ENCODE assay signal across 9 cellular contexts in the genomic region with DNA sequence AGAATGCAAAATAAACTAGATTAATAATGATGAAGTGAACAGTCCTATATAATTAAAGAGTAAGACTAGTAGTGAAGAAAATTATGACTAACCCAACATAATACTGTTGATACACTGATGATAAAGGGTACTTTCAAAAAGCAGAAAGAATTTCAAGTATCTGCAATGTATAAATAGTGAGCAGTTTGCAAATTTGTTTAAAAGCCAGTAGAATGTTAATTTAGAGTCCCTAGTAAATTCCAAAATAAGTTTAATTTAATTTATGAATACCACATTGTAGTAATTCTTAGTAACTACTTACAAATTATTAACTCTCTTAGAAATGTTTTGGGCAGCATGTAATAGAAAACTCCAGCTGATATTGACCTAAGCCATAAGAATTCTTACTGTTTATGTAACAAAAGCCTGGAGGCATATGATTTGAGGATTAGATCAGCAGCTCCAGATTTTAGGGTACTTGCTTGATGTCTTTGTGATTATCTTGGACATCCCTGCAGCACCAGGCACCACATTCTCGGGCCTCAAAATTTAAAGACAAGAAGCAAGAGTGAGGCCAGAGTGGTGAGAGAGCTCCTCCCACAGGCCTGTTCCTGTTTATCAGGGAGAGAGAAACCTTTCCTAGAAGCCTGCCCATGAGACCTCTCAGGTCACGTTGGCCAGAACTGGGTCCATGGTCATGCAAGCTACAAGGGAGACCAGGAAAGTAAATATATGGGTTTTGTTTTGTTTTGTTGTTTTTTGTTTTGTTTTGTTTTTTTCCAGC.
DNase-seq lines count a peak whose midpoint lies in the region; ATAC-seq, FAIRE-seq and TF ChIP-seq lines count a peak whose summit lies in the region.
"Had no signal": no experiment of that assay in that cellular context is flagged by ENCODE, and none has a peak within 500 bp of the region (broad histone marks: within the 10 kb centered on the region; RNA-seq: fewer than 3 reads in every experiment).

No MANE protein-coding gene starts in this region.

- FAIRE-seq in small intestine (lab: Jason Lieb, UNC), result no peak

- peaks cover 13% of the 10 kb centered on the region for H3K27me3 Mint-ChIP-seq in activated T-helper 1 cell treated with anti-CD3 and anti-CD28 coated beads, Interleukin-12 subunit alpha, Interleukin-12 subunit beta, Interleukin-2, Interleukin-4 antibody, amounts not matched to agents 30 ng/mL and 10 ng/mL and 1 ng/mL, durations not matched to agents 14 hours and 24 hours and 36 hours (ENCODE audit: insufficient read depth)

- peak; percentile 75 for ATAC-seq in GM21529 (IDR thresholded peaks at IDR 0.05; ENCODE audit: unreplicated experiment)
- peak; percentile 64 for ATAC-seq in PC-3

- H3K9me3 ChIP-seq in Karpas-422 (ENCODE audit: low read length) (no peaks in the 10 kb centered on the region), PC-3 (ENCODE audit: low read length) (no peaks in the 10 kb centered on the region), small intestine (ENCODE audit: control insufficient read depth, low read depth) (no peaks in the 10 kb centered on the region)

- CTCF ChIA-PET in PC-3 (lab: Charles Lee), result interaction anchor here (0.6 kb wide), 1 partner anchor 1235 kb away, joined by 3 read pairs; no protein-coding TSS in a partner anchor

- WGBS in small intestine, 3 donors, result 9 to 18% (median 18%) methylated on average over 2 of the region's 2 CpGs

- H3K4me2 ChIP-seq in Karpas-422 (ENCODE audit: low read depth, low read length, poor library complexity, severe bottlenecking) (no peak overlapping the region), PC-3 (ENCODE audit: low read length) (no peak overlapping the region)

- intact Hi-C loops in PC-3 (cut with micrococcal nuclease), result loop anchor here (5.0 kb wide), 1 partner anchor 647 kb away; no protein-coding TSS in a partner anchor
- intact Hi-C loops in activated T-helper 1 cell treated with anti-CD3 and anti-CD28 coated beads, Interleukin-12 subunit alpha, Interleukin-12 subunit beta, Interleukin-2, Interleukin-4 antibody, amounts not matched to agents 30 ng/mL and 10 ng/mL and 1 ng/mL, durations not matched to agents 14 hours and 24 hours and 36 hours (cut with micrococcal nuclease), result no loop called here

- H3K9me2 ChIP-seq in Karpas-422 (replicated peaks; ENCODE audit: insufficient read depth, low read length) (no peaks in the 10 kb centered on the region), PC-3 (replicated peaks; ENCODE audit: low read length) (no peaks in the 10 kb centered on the region)

- no peak overlapping the region for H3K27ac Mint-ChIP-seq in activated T-helper 1 cell treated with anti-CD3 and anti-CD28 coated beads, Interleukin-12 subunit alpha, Interleukin-12 subunit beta, Interleukin-2, Interleukin-4 antibody, amounts not matched to agents 30 ng/mL and 10 ng/mL and 1 ng/mL, durations not matched to agents 14 hours and 24 hours and 36 hours
- H3K27ac Mint-ChIP-seq: B cell had no signal

- DNase-seq in DMS53 (lab: John Stamatoyannopoulos, UW) (peak; percentile 58), DMS53 treated with DMSO at 0.1 percent for 48 hours (lab: John Stamatoyannopoulos, UW; ENCODE audit: unreplicated experiment) (no peak), Karpas-422 (peak; percentile 73), PC-3 (peak; percentile 35), fibroblast of gingiva (ENCODE audit: low read depth) (peak; percentile 9), small intestine (peak; percentile 36)
- no peak for DNase-seq in activated T-helper 1 cell treated with anti-CD3 and anti-CD28 coated beads, Interleukin-12 subunit alpha, Interleukin-12 subunit beta, Interleukin-2, Interleukin-4 antibody, amounts not matched to agents 30 ng/mL and 10 ng/mL and 1 ng/mL, durations not matched to agents 14 hours and 24 hours and 36 hours (ENCODE audit: low spot score)

- H3K4me1 ChIP-seq in Karpas-422 (ENCODE audit: low read length), result no peaks in the 10 kb centered on the region
- H3K4me1 ChIP-seq in PC-3 (ENCODE audit: insufficient read depth, low read length), result no peaks in the 10 kb centered on the region
- H3K4me1 ChIP-seq in small intestine (ENCODE audit: control insufficient read depth in 2 of 2, insufficient read depth in 1 of 2, low read depth in 1 of 2, low read length in 1 of 2), result no peaks in the 10 kb centered on the region

- no peak overlapping the region for H3K27ac ChIP-seq in Karpas-422 (ENCODE audit: low read length)
- no peak overlapping the region for H3K27ac ChIP-seq in PC-3 (ENCODE audit: low read length)
- no peak overlapping the region for H3K27ac ChIP-seq in small intestine (ENCODE audit: low read depth in 1 of 2, low read length in 1 of 2)

- H3F3A ChIP-seq in PC-3 (ENCODE audit: low read length, unreplicated experiment), result no peaks in the 10 kb centered on the region

- H4K20me1 ChIP-seq in Karpas-422 (ENCODE audit: insufficient read depth, low read depth, low read length), result no peaks in the 10 kb centered on the region
- no peaks in the 10 kb centered on the region for H4K20me1 ChIP-seq in PC-3 (ENCODE audit: low read length)

- H3K9ac ChIP-seq in Karpas-422 (ENCODE audit: low read length) (no peak overlapping the region), PC-3 (ENCODE audit: low read length) (no peak overlapping the region)

- no TSS peak for BruUV-seq in PC-3 (replicated peaks; lab: Mats Ljungman, UMichigan)

- TF ChIP-seq CTCF in PC-3 (conservative IDR thresholded peaks at IDR 0.05; ENCODE audit: low read depth, low read length), result peak; percentile 57

- no peaks in the 10 kb centered on the region for H3K4me1 Mint-ChIP-seq in activated T-helper 1 cell treated with anti-CD3 and anti-CD28 coated beads, Interleukin-12 subunit alpha, Interleukin-12 subunit beta, Interleukin-2, Interleukin-4 antibody, amounts not matched to agents 30 ng/mL and 10 ng/mL and 1 ng/mL, durations not matched to agents 14 hours and 24 hours and 36 hours (ENCODE audit: low read depth)
- H3K4me1 Mint-ChIP-seq: B cell had no signal

- no peak overlapping the region for H3K4me3 Mint-ChIP-seq in activated T-helper 1 cell treated with anti-CD3 and anti-CD28 coated beads, Interleukin-12 subunit alpha, Interleukin-12 subunit beta, Interleukin-2, Interleukin-4 antibody, amounts not matched to agents 30 ng/mL and 10 ng/mL and 1 ng/mL, durations not matched to agents 14 hours and 24 hours and 36 hours
- H3K4me3 Mint-ChIP-seq: B cell had no signal

- H2AFZ ChIP-seq in Karpas-422 (ENCODE audit: low read length) (no peak overlapping the region), PC-3 (ENCODE audit: low read length) (no peak overlapping the region)

- no peaks in the 10 kb centered on the region for H3K9me3 Mint-ChIP-seq in activated T-helper 1 cell treated with anti-CD3 and anti-CD28 coated beads, Interleukin-12 subunit alpha, Interleukin-12 subunit beta, Interleukin-2, Interleukin-4 antibody, amounts not matched to agents 30 ng/mL and 10 ng/mL and 1 ng/mL, durations not matched to agents 14 hours and 24 hours and 36 hours

- H3K36me3 ChIP-seq in Karpas-422 (ENCODE audit: insufficient read depth, low read length) (no peaks in the 10 kb centered on the region), PC-3 (ENCODE audit: low read depth, low read length) (no peaks in the 10 kb centered on the region), small intestine (ENCODE audit: control insufficient read depth in 2 of 2, insufficient read depth in 2 of 2, low read length in 2 of 2) (no peaks in the 10 kb centered on the region)

- H3K36me3 Mint-ChIP-seq in activated T-helper 1 cell treated with anti-CD3 and anti-CD28 coated beads, Interleukin-12 subunit alpha, Interleukin-12 subunit beta, Interleukin-2, Interleukin-4 antibody, amounts not matched to agents 30 ng/mL and 10 ng/mL and 1 ng/mL, durations not matched to agents 14 hours and 24 hours and 36 hours (ENCODE audit: low read depth), result no peaks in the 10 kb centered on the region

- H3K4me3 ChIP-seq in Karpas-422 (ENCODE audit: low read length) (no peak overlapping the region), PC-3 (ENCODE audit: low read length) (no peak overlapping the region), small intestine (ENCODE audit: low read depth in 1 of 2, low read length in 2 of 2) (no peak overlapping the region)

- H3K27me3 ChIP-seq in Karpas-422 (ENCODE audit: low read length) (no peaks in the 10 kb centered on the region), PC-3 (ENCODE audit: low read length) (peaks cover 14% of the 10 kb centered on the region; the same call in 1 of the 2 replicates), small intestine (ENCODE audit: control insufficient read depth in 2 of 2, insufficient read depth in 2 of 2, low read length in 2 of 2) (no peaks in the 10 kb centered on the region)

- POLR2A ChIA-PET in PC-3 (lab: Charles Lee; ENCODE audit: unreplicated experiment), result no interaction called here

- H3K79me2 ChIP-seq in Karpas-422 (ENCODE audit: low read length) (no peaks in the 10 kb centered on the region), PC-3 (ENCODE audit: low read length) (no peaks in the 10 kb centered on the region)

Comparison
In these comparisons a context has a peak if more than half of its experiments do, and no peak if none do; other contexts are left out.
1. DNase-seq: peak in DMS53 (single experiment), Karpas-422 (single experiment), PC-3 (single experiment), fibroblast of gingiva (single experiment) and small intestine (single experiment); none in DMS53 treated with DMSO at 0.1 percent for 48 hours (single experiment) and activated T-helper 1 cell treated with anti-CD3 and anti-CD28 coated beads, Interleukin-12 subunit alpha, Interleukin-12 subunit beta, Interleukin-2, Interleukin-4 antibody, amounts not matched to agents 30 ng/mL and 10 ng/mL and 1 ng/mL, durations not matched to agents 14 hours and 24 hours and 36 hours (single experiment).